ENCODE assay signal across 11 cellular contexts in genomic region chr20:53873249-53873642, GRCh38.
DNase-seq lines count a peak whose midpoint lies in the region; ATAC-seq, FAIRE-seq and TF ChIP-seq lines count a peak whose summit lies in the region.
"Had no signal": no experiment of that assay in that cellular context is flagged by ENCODE, and none has a peak within 500 bp of the region (broad histone marks: within the 10 kb centered on the region; RNA-seq: fewer than 3 reads in every experiment).

No MANE protein-coding gene starts in this region.

- H3K4me3 ChIP-seq in A549: no peak overlapping the region

- peaks cover 49% of the 10 kb centered on the region for H3K4me1 Mint-ChIP-seq in activated CD8-positive, alpha-beta T cell treated with anti-CD3 and anti-CD28 coated beads for 36 hours (ENCODE audit: low read depth)
- H3K4me1 Mint-ChIP-seq in memory B cell: peaks cover 23% of the 10 kb centered on the region

- intact Hi-C loops in activated CD8-positive, alpha-beta T cell treated with anti-CD3 and anti-CD28 coated beads for 36 hours (cut with micrococcal nuclease): loop anchor here (5.0 to 10.0 kb wide), 3 partner anchors 36 to 296 kb away; no protein-coding TSS in a partner anchor

- TF ChIP-seq CTCF in A549 (IDR thresholded peaks at IDR 0.05): no peak
- TF ChIP-seq CTCF in activated CD8-positive, alpha-beta T cell treated with anti-CD3 and anti-CD28 coated beads for 36 hours (IDR thresholded peaks at IDR 0.05): no peak

- no peak for TF ChIP-seq EP300 in A549 (IDR thresholded peaks at IDR 0.05)

- POLR2A ChIA-PET in A549 (lab: Yijun Ruan, JAX): interaction anchor here (1.0 to 1.2 kb wide), 2 partner anchors 135 to 280 kb away, joined by 4 read pairs; partner anchors contain the start of gene ZNF217
- POLR2A ChIA-PET in activated CD8-positive, alpha-beta T cell treated with anti-CD3 and anti-CD28 coated beads for 36 hours (lab: Charles Lee): interaction anchor here (0.7 to 2.2 kb wide), 7 partner anchors 11 to 250 kb away, joined by 3 to 14 read pairs (median 4); no protein-coding TSS in a partner anchor

- H3K4me1 ChIP-seq in A549: peaks cover 43% of the 10 kb centered on the region

- H3K27ac ChIP-seq in A549: peak overlapping the region; percentile 82 to 86; a peak in 4 of 6 replicates
- H3K27ac ChIP-seq: C4-2B, dorsolateral prefrontal cortex had no signal

- no peak for TF ChIP-seq RAD21 in A549 (conservative IDR thresholded peaks at IDR 0.05 in 1 of 2, IDR thresholded peaks at IDR 0.05 in 1 of 2)

- CTCF ChIA-PET in A549 (lab: Yijun Ruan, JAX): interaction anchor here (1.0 to 1.9 kb wide), 6 partner anchors 8 to 97 kb away, joined by 3 to 10 read pairs (median 4); no protein-coding TSS in a partner anchor
- CTCF ChIA-PET in activated CD8-positive, alpha-beta T cell treated with anti-CD3 and anti-CD28 coated beads for 36 hours (lab: Charles Lee): interaction anchor here (1.0 to 2.4 kb wide), 10 partner anchors 12 to 122 kb away, joined by 3 to 38 read pairs (median 5); no protein-coding TSS in a partner anchor

- FAIRE-seq in A549 (lab: Jason Lieb, UNC): no peak

- peak overlapping the region; percentile 72 for H3K4me2 ChIP-seq in A549

- H3K36me3 Mint-ChIP-seq in activated CD8-positive, alpha-beta T cell treated with anti-CD3 and anti-CD28 coated beads for 36 hours (ENCODE audit: low read depth): no peaks in the 10 kb centered on the region
- no peaks in the 10 kb centered on the region for H3K36me3 Mint-ChIP-seq in memory B cell

- H3K9me3 ChIP-seq in A549: no peaks in the 10 kb centered on the region

- ATAC-seq in A549 (no peak), GM18511 (IDR thresholded peaks at IDR 0.05; ENCODE audit: unreplicated experiment) (peak; percentile 12), memory B cell (ENCODE audit: low read depth) (no peak), GM21381 (IDR thresholded peaks at IDR 0.05; ENCODE audit: unreplicated experiment) (no peak), GM18517 (IDR thresholded peaks at IDR 0.05; ENCODE audit: unreplicated experiment) (no peak), HG03457 (IDR thresholded peaks at IDR 0.05; ENCODE audit: unreplicated experiment) (no peak)
- ATAC-seq in activated CD8-positive, alpha-beta T cell treated with anti-CD3 and anti-CD28 coated beads for 36 hours: no peak

- H3K9me3 Mint-ChIP-seq in activated CD8-positive, alpha-beta T cell treated with anti-CD3 and anti-CD28 coated beads for 36 hours: no peaks in the 10 kb centered on the region
- H3K9me3 Mint-ChIP-seq in memory B cell: no peaks in the 10 kb centered on the region

- H3K27me3 Mint-ChIP-seq in activated CD8-positive, alpha-beta T cell treated with anti-CD3 and anti-CD28 coated beads for 36 hours: no peaks in the 10 kb centered on the region
- H3K27me3 Mint-ChIP-seq in memory B cell: no peaks in the 10 kb centered on the region

- TF ChIP-seq POLR2A in A549 (IDR thresholded peaks at IDR 0.05; ENCODE audit: low read length): no peak

- DNase-seq in A549 (ENCODE audit: low read depth in 1 of 2, low spot score in 1 of 2) (no peak), memory B cell (ENCODE audit: low spot score in 2 of 2) (no peak), NCI-H524 treated with DMSO at 0.1 percent for 48 hours (lab: John Stamatoyannopoulos, UW) (no peak)
- peak; percentile 39 for DNase-seq in activated CD8-positive, alpha-beta T cell treated with anti-CD3 and anti-CD28 coated beads for 36 hours
- DNase-seq: dorsolateral prefrontal cortex, SW 1271 had no signal

- peak overlapping the region; percentile 96 for H3K27ac Mint-ChIP-seq in activated CD8-positive, alpha-beta T cell treated with anti-CD3 and anti-CD28 coated beads for 36 hours
- peak overlapping the region; percentile 93 for H3K27ac Mint-ChIP-seq in memory B cell

- H3K4me3 Mint-ChIP-seq in activated CD8-positive, alpha-beta T cell treated with anti-CD3 and anti-CD28 coated beads for 36 hours: peak overlapping the region; percentile 73
- H3K4me3 Mint-ChIP-seq in memory B cell: peak overlapping the region; percentile 91

- 88% methylated on average over 2 of the region's 2 CpGs for WGBS in A549 (ENCODE audit: missing lambda C conversion rate)

TF ChIP-seq in A549, 52 proteins besides CTCF, POLR2A, EP300 and RAD21:
- TF ChIP-seq BCL3 (IDR thresholded peaks at IDR 0.05) (no peak), USF2 (IDR thresholded peaks at IDR 0.05) (no peak), NPAS2 (CRISPR knock-in tag; IDR thresholded peaks at IDR 0.05; ENCODE audit: borderline replicate concordance) (no peak), CHD2 (IDR thresholded peaks at IDR 0.05; ENCODE audit: low read length, partially characterized antibody) (no peak), NR3C1 (IDR thresholded peaks at IDR 0.05) (no peak), PBX3 (IDR thresholded peaks at IDR 0.05) (no peak), KDM1A (IDR thresholded peaks at IDR 0.05; ENCODE audit: low read depth) (no peak), FOXS1 (CRISPR knock-in tag; IDR thresholded peaks at IDR 0.05) (no peak), SREBF2 (IDR thresholded peaks at IDR 0.05) (no peak), GATA3 (IDR thresholded peaks at IDR 0.05; ENCODE audit: borderline replicate concordance) (no peak), RNF2 (IDR thresholded peaks at IDR 0.05; ENCODE audit: borderline replicate concordance, low read depth) (no peak), HOXB13 (CRISPR knock-in tag; IDR thresholded peaks at IDR 0.05; ENCODE audit: low read depth) (no peak)
